In genomic region chr2:121943285-121943684, GRCh38 we compare ENCODE assay signal across 22 cellular contexts.
"Had no signal": no experiment of that assay in that cellular context is flagged by ENCODE, and none has a peak within 500 bp of the region (broad histone marks: within the 10 kb centered on the region; RNA-seq: fewer than 3 reads in every experiment).

No MANE protein-coding gene starts in this region.

- H3K27me3 ChIP-seq: neural progenitor cell, neutrophil, right atrium auricular region, spleen, suprapubic skin, tibial artery, upper lobe of right lung had no signal

- H3K4me2 ChIP-seq: neural progenitor cell had no signal

- DNase-seq: hippocampal formation; kidney glomerular epithelial cell; left cardiac atrium; lower lobe of right lung; mesendoderm; naive B cell; natural killer cell; nephron progenitor cell; occipital lobe; small intestine; spleen; stimulated activated CD4-positive, alpha-beta T cell treated with anti-CD3 and anti-CD28 coated beads, Interleukin-4, amount 100 ng/mL, for 24 hours; stimulated activated naive CD4-positive, alpha-beta T cell; tibial artery; upper lobe of right lung had no signal

- H3K9ac ChIP-seq: neural progenitor cell had no signal

- H3K4me1 ChIP-seq: lower lobe of right lung, neural progenitor cell, right atrium auricular region, spleen, upper lobe of right lung had no signal

- ATAC-seq: left lobe of liver; natural killer cell; stimulated activated effector memory CD8-positive, alpha-beta T cell treated with anti-CD3 and anti-CD28 coated beads, Interleukin-12 subunit alpha, Interleukin-12 subunit beta, amount 100 ng/mL, for 72 hours had no signal

- H3K27ac ChIP-seq: lower lobe of right lung, neural progenitor cell, neutrophil, spleen, suprapubic skin, thoracic aorta, upper lobe of right lung had no signal

- H3K4me3 ChIP-seq: lower lobe of right lung, neural progenitor cell, right atrium auricular region, spleen, suprapubic skin, thoracic aorta, tibial artery, upper lobe of right lung had no signal

- H3K36me3 ChIP-seq: lower lobe of right lung, neural progenitor cell, neutrophil, right atrium auricular region, spleen, suprapubic skin, thoracic aorta, tibial artery, upper lobe of right lung had no signal

- H2AFZ ChIP-seq: neural progenitor cell had no signal

- H3K9me3 ChIP-seq: lower lobe of right lung, neutrophil, right atrium auricular region, spleen, suprapubic skin, thoracic aorta, tibial artery, upper lobe of right lung had no signal
